In genomic region chr2:85994421-85994777, GRCh38 we compare ENCODE assay signal across 10 cellular contexts.
DNase-seq lines count a peak whose midpoint lies in the region; ATAC-seq, FAIRE-seq and TF ChIP-seq lines count a peak whose summit lies in the region.
"Had no signal": no experiment of that assay in that cellular context is flagged by ENCODE, and none has a peak within 500 bp of the region (broad histone marks: within the 10 kb centered on the region; RNA-seq: fewer than 3 reads in every experiment).

No MANE protein-coding gene starts in this region.

- no peaks in the 10 kb centered on the region for H3K27me3 ChIP-seq in right cardiac atrium (ENCODE audit: control insufficient read depth, insufficient read depth)
- no peaks in the 10 kb centered on the region for H3K27me3 ChIP-seq in K562 (ENCODE audit: control insufficient read depth in 2 of 2, insufficient read depth in 2 of 2, low read length in 2 of 2)
- no peaks in the 10 kb centered on the region for H3K27me3 ChIP-seq in HAP-1 (ENCODE audit: low read depth)
- H3K27me3 ChIP-seq in neuronal stem cell (ENCODE audit: control insufficient read depth in 3 of 3, insufficient read depth in 3 of 3, low read depth in 1 of 3, low read length in 3 of 3), result no peaks in the 10 kb centered on the region

- no peak for TF ChIP-seq EP300 in K562 (IDR thresholded peaks at IDR 0.05; ENCODE audit: low read length)

- H4K8ac ChIP-seq in neuronal stem cell (ENCODE audit: low read depth, low read length), result no peak overlapping the region

- H2BK120ac ChIP-seq in neuronal stem cell (ENCODE audit: low read depth, low read length), result no peak overlapping the region

- H3K9me1 ChIP-seq in K562 (ENCODE audit: control insufficient read depth, insufficient read depth, low read length), result peaks cover 3% of the 10 kb centered on the region

- H3K18ac ChIP-seq in neuronal stem cell (ENCODE audit: low read length), result no peak overlapping the region

- FAIRE-seq in K562 (lab: Jason Lieb, UNC) (no peak), HTR-8/SVneo (lab: Jason Lieb, UNC) (no peak)

- in situ Hi-C loops in K562 (cut with MboI) (no loop called here), HAP-1 (cut with MboI; ENCODE audit: low sequenced_read_pairs) (no loop called here)

- H3K23ac ChIP-seq in neuronal stem cell (ENCODE audit: low read depth, low read length, poor library complexity), result no peak overlapping the region

- H2BK5ac ChIP-seq in neuronal stem cell (ENCODE audit: low read length), result no peak overlapping the region

- H3K4me3 ChIP-seq in right cardiac atrium (ENCODE audit: low read length) (no peak overlapping the region), K562 (no peak overlapping the region), HAP-1 (no peak overlapping the region), neuronal stem cell (ENCODE audit: low read length in 2 of 2) (no peak overlapping the region)

- H2BK15ac ChIP-seq in neuronal stem cell (ENCODE audit: low read length), result no peak overlapping the region

- H3K4me2 ChIP-seq in K562 (ENCODE audit: insufficient read depth, low read length), result peak overlapping the region; percentile 28; the same call in 1 of the 2 replicates
- H3K4me2 ChIP-seq in neuronal stem cell (ENCODE audit: insufficient read depth, low read length, poor library complexity, severe bottlenecking), result no peak overlapping the region

- H3K9me3 ChIP-seq in right cardiac atrium (ENCODE audit: control insufficient read depth, low read length), result no peaks in the 10 kb centered on the region
- no peaks in the 10 kb centered on the region for H3K9me3 ChIP-seq in K562 (replicated peaks; ENCODE audit: control insufficient read depth, insufficient read depth, low read depth, low read length)
- H3K9me3 ChIP-seq in HAP-1, result no peaks in the 10 kb centered on the region
- H3K9me3 ChIP-seq in neuronal stem cell (replicated peaks in 1 of 2; ENCODE audit: control insufficient read depth in 2 of 2, insufficient read depth in 1 of 2, low read depth in 1 of 2, low read length in 2 of 2), result no peaks in the 10 kb centered on the region

- H3K9ac ChIP-seq in K562 (ENCODE audit: insufficient read depth in 1 of 2, low read depth in 2 of 2, low read length in 2 of 2), result peak overlapping the region; percentile 38 to 67; a peak in 3 of 4 replicates
- no peak overlapping the region for H3K9ac ChIP-seq in neuronal stem cell (ENCODE audit: low read depth, low read length, poor library complexity)

- no peak for ATAC-seq in right cardiac atrium
- peak; percentile 0 for ATAC-seq in HG03108 (IDR thresholded peaks at IDR 0.05; ENCODE audit: unreplicated experiment)
- ATAC-seq in K562, result no peak

- peak overlapping the region; percentile 29 for H2AFZ ChIP-seq in K562 (ENCODE audit: low read depth, low read length)
- no peak overlapping the region for H2AFZ ChIP-seq in neuronal stem cell (ENCODE audit: low read length)

- H2AK5ac ChIP-seq in neuronal stem cell (ENCODE audit: low read depth, low read length), result no peak overlapping the region

- WGBS in right cardiac atrium, result 83% methylated on average over 3 of the region's 3 CpGs
- WGBS in K562 (ENCODE audit: insufficient coverage, low coverage, missing lambda C conversion rate), result 16% methylated on average over 3 of the region's 3 CpGs
- whole genome bisulfite sequencing in neuronal stem cell (ENCODE audit: extremely low coverage in 2 of 2, insufficient read length in 2 of 2, insufficient replicate concordance in 1 of 2), 2 donors, result no CpG with 5 or more reads among the region's 3 CpGs

- no peaks in the 10 kb centered on the region for H4K20me1 ChIP-seq in K562 (replicated peaks; ENCODE audit: control insufficient read depth, insufficient read depth, low read length)

- intact Hi-C loops in cardiac septum (cut with DNase I) (loop anchor here (10.0 kb wide), 1 partner anchor 110 kb away; the partner anchor contains the start of gene ST3GAL5), right cardiac atrium (cut with DNase I) (no loop called here), K562 (cut with micrococcal nuclease) (loop anchor here (10.0 kb wide), 1 partner anchor 110 kb away; the partner anchor contains the start of gene ST3GAL5)

- BruUV-seq in K562 (replicated peaks; lab: Mats Ljungman, UMichigan), result no TSS peak

- POLR2A ChIA-PET in K562 (lab: Yijun Ruan, JAX), result interaction anchor here (0.7 to 1.0 kb wide), 5 partner anchors 12 to 391 kb away, joined by 3 read pairs; no protein-coding TSS in a partner anchor

- H3K79me1 ChIP-seq in neuronal stem cell (ENCODE audit: low read depth, low read length), result no peaks in the 10 kb centered on the region

- no peaks in the 10 kb centered on the region for H3K79me2 ChIP-seq in K562 (ENCODE audit: control insufficient read depth, insufficient read depth, low read length)

- no peak overlapping the region for H3K27ac ChIP-seq in right cardiac atrium (ENCODE audit: low read length)
- H3K27ac ChIP-seq in K562 (ENCODE audit: extremely low read depth, low read depth, low read length), result peak overlapping the region; percentile 91
- H3K27ac ChIP-seq in neuronal stem cell (replicated peaks; ENCODE audit: low read length), result no peak overlapping the region
- H3K27ac ChIP-seq: C4-2B had no signal

- CTCF ChIA-PET in K562 (lab: Yijun Ruan, JAX; ENCODE audit: low intra/inter-chr PET ratio), result no interaction called here

- H2BK12ac ChIP-seq in neuronal stem cell (ENCODE audit: low read length), result no peak overlapping the region

- no peak overlapping the region for H4K91ac ChIP-seq in neuronal stem cell (ENCODE audit: low read depth, low read length, poor library complexity)

- no peaks in the 10 kb centered on the region for H3K36me3 ChIP-seq in K562 (ENCODE audit: control insufficient read depth, insufficient read depth, low read length)
- H3K36me3 ChIP-seq in HAP-1 (replicated peaks), result no peaks in the 10 kb centered on the region
- H3K36me3 ChIP-seq in neuronal stem cell (replicated peaks in 1 of 2; ENCODE audit: control insufficient read depth in 2 of 2, insufficient read depth in 2 of 2, low read length in 2 of 2), result no peaks in the 10 kb centered on the region

- TF ChIP-seq POLR2A in K562 (conservative IDR thresholded peaks at IDR 0.05), result no peak

- H3K4me1 ChIP-seq in right cardiac atrium (ENCODE audit: control insufficient read depth, insufficient read depth, low read length) (peaks cover 27% of the 10 kb centered on the region), K562 (replicated peaks in 1 of 2; ENCODE audit: control insufficient read depth in 2 of 2, insufficient read depth in 2 of 2, low read length in 2 of 2) (peaks cover 62 to 78% of the 10 kb centered on the region in 2 experiments), HAP-1 (no peaks in the 10 kb centered on the region), neuronal stem cell (ENCODE audit: control insufficient read depth in 2 of 2, insufficient read depth in 1 of 2, low read depth in 1 of 2, low read length in 2 of 2) (peaks cover 9 to 25% of the 10 kb centered on the region in 2 donors)

- no peak for TF ChIP-seq RAD21 in K562 (CRISPR knock-in tag; conservative IDR thresholded peaks at IDR 0.05 in 1 of 2, IDR thresholded peaks at IDR 0.05 in 1 of 2)

- H3K14ac ChIP-seq in neuronal stem cell (ENCODE audit: low read length), result no peak overlapping the region

- no peak for TF ChIP-seq CTCF in K562 (IDR thresholded peaks at IDR 0.05 in 2 of 3, conservative IDR thresholded peaks at IDR 0.05 in 1 of 3; ENCODE audit: insufficient read depth in 2 of 3, low read depth in 1 of 3, low read length in 3 of 3)

- no peak overlapping the region for H3K4ac ChIP-seq in neuronal stem cell (ENCODE audit: low read length)

- peak; percentile 3 for DNase-seq in cardiac septum (ENCODE audit: low spot score)
- no peak for DNase-seq in right cardiac atrium
- peak in 1 of 4 experiments; percentile 14 for DNase-seq in K562 (ENCODE audit: extremely low read depth in 1 of 4, low spot score in 3 of 4)
- peak; percentile 14 for DNase-seq in ureter (ENCODE audit: low spot score)
- no peak for DNase-seq in HAP-1 (ENCODE audit: low spot score in 2 of 2)
- DNase-seq in HTR-8/SVneo (ENCODE audit: insufficient read length, low spot score), result no peak
- DNase-seq in neuronal stem cell (ENCODE audit: low spot score), result no peak
- DNase-seq: NCI-H2171 had no signal

TF ChIP-seq in K562, 482 proteins besides CTCF, POLR2A, EP300 and RAD21:
- 0 out of 2 replicates have a peak, but pooled peaks have one; percentile 13 for TF ChIP-seq ZNF197 (CRISPR knock-in tag; IDR thresholded peaks at IDR 0.05; ENCODE audit: low read depth)
- 0 out of 2 replicates have a peak, but pooled peaks have one; percentile 5 for TF ChIP-seq IFI16 (CRISPR knock-in tag; IDR thresholded peaks at IDR 0.05)
- peak; percentile 41; the same call in 1 of the 2 replicates for TF ChIP-seq SMARCA5 (IDR thresholded peaks at IDR 0.05)
- TF ChIP-seq ZNF449 (CRISPR knock-in tag; IDR thresholded peaks at IDR 0.05), result 0 out of 2 replicates have a peak, but pooled peaks have one; percentile 36
- TF ChIP-seq EWSR1 (IDR thresholded peaks at IDR 0.05; ENCODE audit: borderline replicate concordance, low read depth, partially characterized antibody), result no peak

Comparison
In these comparisons a context has a peak if more than half of its experiments do, and no peak if none do; other contexts are left out.
1. DNase-seq: peak in cardiac septum (single experiment) and ureter (single experiment); none in right cardiac atrium (0 of 3), HAP-1 (0 of 2), HTR-8/SVneo (single experiment) and neuronal stem cell (single experiment).
2. intact Hi-C loops: an anchor here in cardiac septum (10.0 kb wide) and K562 (10.0 kb wide); none called in right cardiac atrium.